ENCODE assay signal across 19 cellular contexts in the genomic region with DNA sequence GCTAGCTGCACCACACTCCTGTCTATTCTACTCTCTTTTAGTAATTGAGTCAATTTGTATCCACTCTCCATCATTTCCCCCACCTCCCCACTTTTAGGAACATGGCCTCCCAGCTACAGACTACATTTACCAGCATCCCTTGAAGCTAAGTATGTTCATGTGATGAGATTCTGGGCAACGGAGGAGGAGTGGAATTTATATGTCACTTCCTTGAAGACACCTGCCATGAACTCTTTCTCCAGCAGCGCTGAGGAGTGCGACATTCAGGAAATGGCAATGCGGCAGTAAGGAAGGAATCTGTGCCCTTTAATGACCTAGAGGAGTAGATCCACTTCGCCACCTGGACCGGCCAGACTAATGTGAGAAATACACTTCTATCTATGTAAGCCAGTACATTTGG.
"Had no signal": no experiment of that assay in that cellular context is flagged by ENCODE, and none has a peak within 500 bp of the region (broad histone marks: within the 10 kb centered on the region; RNA-seq: fewer than 3 reads in every experiment).

No MANE protein-coding gene starts in this region.

- H3K4me3 ChIP-seq: breast epithelium, dorsolateral prefrontal cortex, esophagus muscularis mucosa, SJSA1 had no signal

- H3K27ac Mint-ChIP-seq: type B pancreatic cell had no signal

- H3K9me3 ChIP-seq: esophagus muscularis mucosa, neutrophil had no signal

- H3K4me3 Mint-ChIP-seq: type B pancreatic cell had no signal

- H3K27me3 Mint-ChIP-seq: type B pancreatic cell had no signal

- H3K27ac ChIP-seq: breast epithelium, dorsolateral prefrontal cortex, esophagus muscularis mucosa, neutrophil, SJSA1 had no signal

- H3K36me3 ChIP-seq: breast epithelium, esophagus muscularis mucosa, neutrophil, SJSA1 had no signal

- DNase-seq: activated CD4-positive, alpha-beta T cell treated with anti-CD3 and anti-CD28 coated beads, Interleukin-2, amount 50 U/mL, for 1 hour; activated naive CD4-positive, alpha-beta T cell treated with Interleukin-2 at 50 U/mL for 16 hours; activated T-cell treated with anti-CD3 and anti-CD28 coated beads for 4 hours; anterior cingulate cortex; dorsolateral prefrontal cortex; hippocampal formation; left ventricle myocardium superior; mesendoderm; small intestine; stimulated activated CD4-positive, alpha-beta T cell treated with anti-CD3 and anti-CD28 coated beads, Interleukin-4, amount 100 ng/mL, for 4 hours; stimulated activated CD8-positive, alpha-beta memory T cell treated with anti-CD3 and anti-CD28 coated beads, Interleukin-4, amount 100 ng/mL, for 48 hours; stimulated activated naive CD8-positive, alpha-beta T cell treated with anti-CD3 and anti-CD28 coated beads, Interleukin-15, Interleukin-2, amounts not matched to agents 100 U/mL and 50 U/mL, for 24 hours; SW 1271 had no signal

- H3K27me3 ChIP-seq: breast epithelium, dorsolateral prefrontal cortex, esophagus muscularis mucosa, neutrophil, SJSA1 had no signal

- ATAC-seq: activated CD4-positive, CD25-positive, alpha-beta regulatory T cell treated with anti-CD3 and anti-CD28 coated beads, Interleukin-2, amount 50 U/mL, for 24 hours; left ventricle myocardium superior; stimulated activated naive CD8-positive, alpha-beta T cell treated with anti-CD3 and anti-CD28 coated beads, Interleukin-15, Interleukin-2, amounts not matched to agents 100 U/mL and 50 U/mL, for 24 hours had no signal
